ENCODE assay signal across 1 cellular context in the genomic region with DNA sequence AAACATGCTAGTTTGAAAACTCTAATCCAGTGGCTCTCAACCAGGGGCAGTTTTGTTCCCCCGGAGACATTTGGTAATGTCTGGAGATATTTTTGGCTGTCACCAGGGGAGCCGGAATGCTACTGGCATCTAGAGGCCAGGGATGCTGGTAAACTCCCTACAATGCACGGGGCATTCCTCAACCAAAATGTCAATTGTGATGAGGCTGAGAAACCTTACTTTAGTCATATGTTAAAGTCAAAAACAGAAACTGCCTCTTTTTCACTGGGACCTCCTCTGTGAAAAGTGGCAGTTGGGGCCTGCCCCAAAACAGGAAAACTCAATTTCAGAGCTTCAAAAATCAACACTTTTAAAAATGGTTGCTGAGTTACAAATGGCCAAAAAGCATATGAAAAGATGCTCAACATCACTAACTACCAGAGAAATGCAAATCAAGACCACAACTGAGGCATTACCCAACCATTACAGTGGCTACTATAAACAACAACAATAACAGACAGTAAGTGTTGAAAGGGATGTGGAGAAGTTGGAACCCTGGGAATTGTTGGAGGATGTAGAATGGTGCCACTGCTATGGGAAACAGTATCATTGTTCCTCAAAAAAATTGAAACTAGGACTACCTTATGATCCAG.
TF ChIP-seq lines count a peak whose summit lies in the region.

No MANE protein-coding gene starts in this region.

TF ChIP-seq in HepG2, 621 proteins besides CTCF, POLR2A, EP300 and RAD21 (continued from another document):
- TF ChIP-seq SNRNP70 (IDR thresholded peaks at IDR 0.05; ENCODE audit: low read depth, low read length) = no peak
- TF ChIP-seq, protein P1, sequence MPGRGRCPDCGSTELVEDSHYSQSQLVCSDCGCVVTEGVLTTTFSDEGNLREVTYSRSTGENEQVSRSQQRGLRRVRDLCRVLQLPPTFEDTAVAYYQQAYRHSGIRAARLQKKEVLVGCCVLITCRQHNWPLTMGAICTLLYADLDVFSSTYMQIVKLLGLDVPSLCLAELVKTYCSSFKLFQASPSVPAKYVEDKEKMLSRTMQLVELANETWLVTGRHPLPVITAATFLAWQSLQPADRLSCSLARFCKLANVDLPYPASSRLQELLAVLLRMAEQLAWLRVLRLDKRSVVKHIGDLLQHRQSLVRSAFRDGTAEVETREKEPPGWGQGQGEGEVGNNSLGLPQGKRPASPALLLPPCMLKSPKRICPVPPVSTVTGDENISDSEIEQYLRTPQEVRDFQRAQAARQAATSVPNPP (CRISPR knock-in tag; IDR thresholded peaks at IDR 0.05) = no peak
- no peak for TF ChIP-seq SRY (CRISPR knock-in tag; IDR thresholded peaks at IDR 0.05)
- TF ChIP-seq CHCHD3 (CRISPR knock-in tag; IDR thresholded peaks at IDR 0.05) = no peak
- no peak for TF ChIP-seq EEA1 (CRISPR knock-in tag; IDR thresholded peaks at IDR 0.05; ENCODE audit: borderline replicate concordance)
- TF ChIP-seq, protein P2, sequence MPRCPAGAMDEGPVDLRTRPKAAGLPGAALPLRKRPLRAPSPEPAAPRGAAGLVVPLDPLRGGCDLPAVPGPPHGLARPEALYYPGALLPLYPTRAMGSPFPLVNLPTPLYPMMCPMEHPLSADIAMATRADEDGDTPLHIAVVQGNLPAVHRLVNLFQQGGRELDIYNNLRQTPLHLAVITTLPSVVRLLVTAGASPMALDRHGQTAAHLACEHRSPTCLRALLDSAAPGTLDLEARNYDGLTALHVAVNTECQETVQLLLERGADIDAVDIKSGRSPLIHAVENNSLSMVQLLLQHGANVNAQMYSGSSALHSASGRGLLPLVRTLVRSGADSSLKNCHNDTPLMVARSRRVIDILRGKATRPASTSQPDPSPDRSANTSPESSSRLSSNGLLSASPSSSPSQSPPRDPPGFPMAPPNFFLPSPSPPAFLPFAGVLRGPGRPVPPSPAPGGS (CRISPR knock-in tag; IDR thresholded peaks at IDR 0.05) = no peak
- no peak for TF ChIP-seq THYN1 (CRISPR knock-in tag; IDR thresholded peaks at IDR 0.05; ENCODE audit: borderline replicate concordance, low read depth)
- no peak for TF ChIP-seq HOXA9 (CRISPR knock-in tag; IDR thresholded peaks at IDR 0.05; ENCODE audit: borderline replicate concordance)
- TF ChIP-seq ZNF432 (CRISPR knock-in tag; IDR thresholded peaks at IDR 0.05; ENCODE audit: borderline replicate concordance) = no peak
